ENCODE assay signal across 14 cellular contexts in genomic region chr4:79574741-79575451, GRCh38.
"Had no signal": no experiment of that assay in that cellular context is flagged by ENCODE, and none has a peak within 500 bp of the region (broad histone marks: within the 10 kb centered on the region; RNA-seq: fewer than 3 reads in every experiment).

No MANE protein-coding gene starts in this region.

- H3K27ac ChIP-seq: body of pancreas, SJCRH30, thyroid gland had no signal

- H3K4me1 ChIP-seq: prostate gland, SJCRH30, thyroid gland had no signal

- H3K36me3 Mint-ChIP-seq: activated CD4-positive, alpha-beta memory T cell treated with anti-CD3 and anti-CD28 coated beads for 36 hours; natural killer cell treated with Interleukin-12 subunit alpha and Interleukin-12 subunit beta and Interleukin-15 and Interleukin-18, amount 100 ng/mL, for 72 hours had no signal

- DNase-seq: activated CD4-positive, alpha-beta memory T cell treated with anti-CD3 and anti-CD28 coated beads for 36 hours; activated naive CD4-positive, alpha-beta T cell; activated T-cell treated with anti-CD3 and anti-CD28 coated beads, Interleukin-2, amount 50 U/mL, for 72 hours; body of pancreas; dermis blood vessel endothelial cell; foreskin fibroblast; occipital lobe; SJCRH30; stimulated activated CD4-positive, alpha-beta T cell treated with anti-CD3 and anti-CD28 coated beads, Interleukin-4, amount 100 ng/mL, for 24 hours; thyroid gland had no signal

- H3K9me3 ChIP-seq: body of pancreas, heart left ventricle, prostate gland, SJCRH30, thyroid gland had no signal

- H3K36me3 ChIP-seq: heart left ventricle, prostate gland, SJCRH30, thyroid gland had no signal

- H3K4me3 Mint-ChIP-seq: activated CD4-positive, alpha-beta memory T cell treated with anti-CD3 and anti-CD28 coated beads for 36 hours; activated T-cell treated with anti-CD3 and anti-CD28 coated beads, Interleukin-2, amount 50 U/mL, for 72 hours; natural killer cell treated with Interleukin-12 subunit alpha and Interleukin-12 subunit beta and Interleukin-15 and Interleukin-18, amount 100 ng/mL, for 72 hours; stimulated activated naive CD8-positive, alpha-beta T cell treated with anti-CD3 and anti-CD28 coated beads, Interleukin-15, Interleukin-2, amounts not matched to agents 100 ng/mL and 50 ng/mL, for 24 hours had no signal

- H3K9me3 Mint-ChIP-seq: activated CD4-positive, alpha-beta memory T cell treated with anti-CD3 and anti-CD28 coated beads for 36 hours; activated T-cell treated with anti-CD3 and anti-CD28 coated beads, Interleukin-2, amount 50 U/mL, for 72 hours; natural killer cell treated with Interleukin-12 subunit alpha and Interleukin-12 subunit beta and Interleukin-15 and Interleukin-18, amount 100 ng/mL, for 72 hours; stimulated activated naive CD8-positive, alpha-beta T cell treated with anti-CD3 and anti-CD28 coated beads, Interleukin-15, Interleukin-2, amounts not matched to agents 100 ng/mL and 50 ng/mL, for 24 hours had no signal

- H3K4me3 ChIP-seq: body of pancreas, heart left ventricle, prostate gland, SJCRH30, thyroid gland had no signal

- H3K27ac Mint-ChIP-seq: activated CD4-positive, alpha-beta memory T cell treated with anti-CD3 and anti-CD28 coated beads for 36 hours; activated T-cell treated with anti-CD3 and anti-CD28 coated beads, Interleukin-2, amount 50 U/mL, for 72 hours; natural killer cell treated with Interleukin-12 subunit alpha and Interleukin-12 subunit beta and Interleukin-15 and Interleukin-18, amount 100 ng/mL, for 72 hours; stimulated activated naive CD8-positive, alpha-beta T cell treated with anti-CD3 and anti-CD28 coated beads, Interleukin-15, Interleukin-2, amounts not matched to agents 100 ng/mL and 50 ng/mL, for 24 hours had no signal

- H3K27me3 ChIP-seq: body of pancreas, heart left ventricle, SJCRH30, thyroid gland had no signal

- ATAC-seq: activated T-cell treated with anti-CD3 and anti-CD28 coated beads, Interleukin-2, amount 50 U/mL, for 72 hours; natural killer cell treated with Interleukin-12 subunit alpha and Interleukin-12 subunit beta and Interleukin-15 and Interleukin-18, amount 100 ng/mL, for 72 hours had no signal
